In genomic region chr11:110793556-110793955, GRCh38 we compare ENCODE assay signal across 1 cellular context.
TF ChIP-seq lines count a peak whose summit lies in the region.

No MANE protein-coding gene starts in this region.

TF ChIP-seq in WTC11, 78 proteins besides CTCF, POLR2A, EP300 and RAD21 (continued from another document):
- TF ChIP-seq SMAD3 (CRISPR knock-in tag; IDR thresholded peaks at IDR 0.05; ENCODE audit: borderline replicate concordance) (no peak), TP53 (CRISPR knock-in tag; IDR thresholded peaks at IDR 0.05) (no peak), MAX (CRISPR knock-in tag; IDR thresholded peaks at IDR 0.05) (no peak), AR (CRISPR knock-in tag; IDR thresholded peaks at IDR 0.05) (no peak), USF1 (CRISPR knock-in tag; IDR thresholded peaks at IDR 0.05) (no peak), RELA (CRISPR knock-in tag; IDR thresholded peaks at IDR 0.05; ENCODE audit: borderline replicate concordance) (no peak), E2F4 (CRISPR knock-in tag; IDR thresholded peaks at IDR 0.05; ENCODE audit: borderline replicate concordance, low read depth) (no peak), ZNF532 (CRISPR knock-in tag; IDR thresholded peaks at IDR 0.05; ENCODE audit: borderline replicate concordance) (no peak), STAT6 (CRISPR knock-in tag; conservative IDR thresholded peaks at IDR 0.05; ENCODE audit: low read depth) (no peak), ATF6 (CRISPR knock-in tag; IDR thresholded peaks at IDR 0.05) (no peak), CDX4 (CRISPR knock-in tag; IDR thresholded peaks at IDR 0.05; ENCODE audit: borderline replicate concordance) (no peak)
